17 cellular contexts compared by ENCODE assay signal in the genomic region with DNA sequence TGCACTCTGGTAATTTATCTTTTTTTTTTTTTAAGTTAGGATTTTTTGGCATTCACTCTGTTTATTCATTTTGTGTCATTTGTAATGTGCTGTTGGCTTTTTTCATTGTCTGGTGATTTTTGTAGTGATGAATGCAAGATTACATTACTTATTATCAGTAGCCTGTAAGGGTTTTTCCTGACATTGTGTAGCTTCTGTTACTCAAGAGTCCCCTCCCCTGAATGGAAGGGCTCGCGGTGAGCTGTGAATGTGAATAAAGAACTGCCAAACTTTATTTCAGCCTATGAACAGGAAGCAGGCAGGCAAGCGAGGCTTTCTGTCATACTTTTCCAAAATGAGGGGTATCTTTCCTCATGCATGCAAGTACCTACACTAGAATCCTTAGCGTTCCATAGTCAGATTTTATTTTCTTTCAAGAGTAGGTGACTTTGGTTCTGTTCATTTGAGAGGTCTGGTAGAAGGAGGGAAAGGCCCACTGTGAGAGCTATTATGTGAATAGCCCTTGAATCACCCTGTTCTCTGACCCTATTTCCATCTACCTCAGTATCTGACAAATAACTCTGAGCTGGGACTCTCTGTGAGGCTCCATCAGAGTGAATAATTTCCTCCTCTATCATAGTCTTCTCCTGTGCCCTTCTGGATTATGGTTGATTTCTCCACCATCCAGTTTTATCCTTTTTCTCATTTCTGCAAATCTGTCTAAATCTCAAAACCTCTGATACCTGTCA.
DNase-seq lines count a peak whose midpoint lies in the region; ATAC-seq and TF ChIP-seq lines count a peak whose summit lies in the region.
"Had no signal": no experiment of that assay in that cellular context is flagged by ENCODE, and none has a peak within 500 bp of the region (broad histone marks: within the 10 kb centered on the region; RNA-seq: fewer than 3 reads in every experiment).

No MANE protein-coding gene starts in this region.

- no peaks in the 10 kb centered on the region for H3K9me3 Mint-ChIP-seq in stimulated activated naive CD8-positive, alpha-beta T cell treated with anti-CD3 and anti-CD28 coated beads, Interleukin-15, amount 100 ng/mL, for 72 hours

- peak overlapping the region; percentile 10 to 12 for H3K27ac Mint-ChIP-seq in stimulated activated naive CD8-positive, alpha-beta T cell treated with anti-CD3 and anti-CD28 coated beads, Interleukin-15, amount 100 ng/mL, for 72 hours
- H3K27ac Mint-ChIP-seq: CD14-positive monocyte had no signal

- TF ChIP-seq CTCF in cardiac fibroblast (IDR thresholded peaks at IDR 0.05; ENCODE audit: low read depth, low read length) (no peak), fibroblast of the aortic adventitia (IDR thresholded peaks at IDR 0.05; ENCODE audit: insufficient read depth, low read length) (no peak)

- H3K4me3 Mint-ChIP-seq in stimulated activated naive CD8-positive, alpha-beta T cell treated with anti-CD3 and anti-CD28 coated beads, Interleukin-15, amount 100 ng/mL, for 72 hours = no peak overlapping the region
- H3K4me3 Mint-ChIP-seq: CD14-positive monocyte had no signal

- DNase-seq in stimulated activated naive CD8-positive, alpha-beta T cell treated with anti-CD3 and anti-CD28 coated beads, Interleukin-15, amount 100 ng/mL, for 72 hours = no peak
- DNase-seq in stimulated activated naive CD8-positive, alpha-beta T cell treated with anti-CD3 and anti-CD28 coated beads, Interleukin-15, Interleukin-2, amounts not matched to agents 100 U/mL and 50 U/mL, for 24 hours = no peak
- DNase-seq in cardiac fibroblast (ENCODE audit: low read depth in 2 of 2) (peak; percentile 59 to 66), fibroblast of the aortic adventitia (ENCODE audit: low read depth) (peak; percentile 46), NCI-H345 (lab: John Stamatoyannopoulos, UW) (no peak)
- DNase-seq: ACHN, AML-193, DMS 273 treated with DMSO at 0.1 percent for 48 hours, GF-D8, MG63, NCI-H1092, NCI-H146 had no signal

- ATAC-seq in stimulated activated naive CD8-positive, alpha-beta T cell treated with anti-CD3 and anti-CD28 coated beads, Interleukin-15, amount 100 ng/mL, for 72 hours = no peak
- ATAC-seq in stimulated activated naive CD8-positive, alpha-beta T cell treated with anti-CD3 and anti-CD28 coated beads, Interleukin-15, Interleukin-2, amounts not matched to agents 100 U/mL and 50 U/mL, for 24 hours = no peak
- no peak for ATAC-seq in GM18867 (IDR thresholded peaks at IDR 0.05; ENCODE audit: unreplicated experiment)
- ATAC-seq in GM19328 (IDR thresholded peaks at IDR 0.05; ENCODE audit: unreplicated experiment) = no peak

- H3K27me3 Mint-ChIP-seq in stimulated activated naive CD8-positive, alpha-beta T cell treated with anti-CD3 and anti-CD28 coated beads, Interleukin-15, amount 100 ng/mL, for 72 hours = no peaks in the 10 kb centered on the region

- H3K4me1 Mint-ChIP-seq in stimulated activated naive CD8-positive, alpha-beta T cell treated with anti-CD3 and anti-CD28 coated beads, Interleukin-15, amount 100 ng/mL, for 72 hours = no peaks in the 10 kb centered on the region
- H3K4me1 Mint-ChIP-seq: CD14-positive monocyte had no signal

- no peak overlapping the region for H3K4me3 ChIP-seq in cardiac fibroblast (replicated peaks in 1 of 2; ENCODE audit: low read depth in 2 of 2, low read length in 2 of 2)
- no peak overlapping the region for H3K4me3 ChIP-seq in fibroblast of the aortic adventitia (ENCODE audit: low read depth, low read length)
- H3K4me3 ChIP-seq: MG63, PC-9, SJSA1 had no signal

Comparison
In these comparisons a context has a peak if more than half of its experiments do, and no peak if none do; other contexts are left out.
1. DNase-seq: peak in cardiac fibroblast (2 of 2) and fibroblast of the aortic adventitia (single experiment); none in stimulated activated naive CD8-positive, alpha-beta T cell treated with anti-CD3 and anti-CD28 coated beads, Interleukin-15, amount 100 ng/mL, for 72 hours (0 of 2), stimulated activated naive CD8-positive, alpha-beta T cell treated with anti-CD3 and anti-CD28 coated beads, Interleukin-15, Interleukin-2, amounts not matched to agents 100 U/mL and 50 U/mL, for 24 hours (single experiment) and NCI-H345 (single experiment).